Comparison of ENCODE assay signal across 8 cellular contexts in genomic region chr12:56104815-56105476, GRCh38. TPM values are rescaled to one million over a fixed set of nuclear protein-coding genes. Genes with fewer than 3 reads are reported as not detected.
DNase-seq lines count a peak whose midpoint lies in the region; ATAC-seq and TF ChIP-seq lines count a peak whose summit lies in the region.

No MANE protein-coding gene starts in this region.

- H3K36me3 ChIP-seq in Karpas-422 (ENCODE audit: insufficient read depth, low read length): peaks cover 36% of the 10 kb centered on the region

- H3K4me1 ChIP-seq in Karpas-422 (ENCODE audit: low read length): peaks cover 25% of the 10 kb centered on the region

- peak overlapping the region; percentile 89 for H3K4me2 ChIP-seq in Karpas-422 (ENCODE audit: low read depth, low read length, poor library complexity, severe bottlenecking)

- no peaks in the 10 kb centered on the region for H3K9me3 ChIP-seq in Karpas-422 (ENCODE audit: low read length)

- no peak for TF ChIP-seq CTCF in C4-2B (conservative IDR thresholded peaks at IDR 0.05)

- H3K27ac ChIP-seq in C4-2B (peak overlapping the region; percentile 97), Karpas-422 (ENCODE audit: low read length) (peak overlapping the region; percentile 88)

- H3K9me2 ChIP-seq in Karpas-422 (replicated peaks; ENCODE audit: insufficient read depth, low read length): no peaks in the 10 kb centered on the region

- peak overlapping the region; percentile 79 for H3K4me3 ChIP-seq in Karpas-422 (ENCODE audit: low read length)

- intact Hi-C loops in left cardiac atrium (cut with DNase I): loop anchor here in 1 of 2 donors (10.0 kb wide), 2 partner anchors 60 to 110 kb away; partner anchors contain the start of genes RPS26 and SUOX
- intact Hi-C loops in sciatic nerve (cut with DNase I): no loop called here

- no peak overlapping the region for H2AFZ ChIP-seq in Karpas-422 (ENCODE audit: low read length)

- H4K20me1 ChIP-seq in Karpas-422 (ENCODE audit: insufficient read depth, low read depth, low read length): peaks cover 14% of the 10 kb centered on the region; the same call in 1 of the 2 replicates

- DNase-seq in Karpas-422 (peak; percentile 73), left cardiac atrium (no peak), sciatic nerve (ENCODE audit: low spot score) (no peak), SHP77 treated with DMSO at 0.1 percent for 48 hours (lab: John Stamatoyannopoulos, UW) (no peak), epidermal melanocyte (ENCODE audit: insufficient read length, low spot score) (no peak)
- peak; percentile 4 for DNase-seq in activated effector memory CD4-positive, alpha-beta T cell treated with Interleukin-2 at 50 U/mL for 16 hours

- peaks cover 37% of the 10 kb centered on the region for H3K79me2 ChIP-seq in Karpas-422 (ENCODE audit: low read length)

- H3K9ac ChIP-seq in Karpas-422 (ENCODE audit: low read length): peak overlapping the region; percentile 99

- ATAC-seq in GM21423 (IDR thresholded peaks at IDR 0.05; ENCODE audit: unreplicated experiment): peak; percentile 7
- peak; percentile 27 to 45 for ATAC-seq in left cardiac atrium
- peak; percentile 20 for ATAC-seq in sciatic nerve

- no peaks in the 10 kb centered on the region for H3K27me3 ChIP-seq in Karpas-422 (ENCODE audit: low read length)

RNA-seq across cellular contexts. Expression of gene PA2G4, which starts 0.6 kb away (rescaled TPM):
- 111 and 267 TPM in 2 replicates for total RNA-seq in Karpas-422 (2014; rRNA removed; shearing (Covaris generic); ENCODE audit: low replicate concordance)
- 10 to 100 TPM; 60.4 to 83.9 TPM for total RNA-seq in left cardiac atrium
- total RNA-seq in sciatic nerve: 79.6 TPM

RNA-seq across cellular contexts. Expression of gene RPL41, which starts 11.5 kb away (rescaled TPM):
- total RNA-seq in Karpas-422 (2014; rRNA removed; shearing (Covaris generic); ENCODE audit: low replicate concordance): 7,506 and 9,874 TPM in 2 replicates
- total RNA-seq in left cardiac atrium: 1,000 to 10,000 TPM; 2,192 to 2,337 TPM
- 2,818 TPM for total RNA-seq in sciatic nerve

RNA-seq across cellular contexts. Expression of gene ZC3H10, which starts 13.1 kb away (rescaled TPM):
- total RNA-seq in Karpas-422 (2014; rRNA removed; shearing (Covaris generic); ENCODE audit: low replicate concordance): 11.9 and 13.4 TPM in 2 replicates
- total RNA-seq in left cardiac atrium (1 to 10 TPM; 6.6 to 7.6 TPM), sciatic nerve (9.0 TPM)

RNA-seq across cellular contexts. Expression of gene ESYT1, which starts 23.1 kb away (rescaled TPM):
- 75.3 and 75.7 TPM in 2 replicates for total RNA-seq in Karpas-422 (2014; rRNA removed; shearing (Covaris generic); ENCODE audit: low replicate concordance)
- total RNA-seq in left cardiac atrium (10 to 100 TPM; 54.1 to 63.9 TPM), sciatic nerve (85.9 TPM)

RNA-seq across cellular contexts. Expression of gene ERBB3, which starts 25.0 kb away (rescaled TPM):
- total RNA-seq in Karpas-422 (2014; rRNA removed; shearing (Covaris generic); ENCODE audit: low replicate concordance): not detected in 2 replicates
- total RNA-seq in left cardiac atrium (1 to 10 TPM; 5.2 TPM), sciatic nerve (159 TPM)

Comparison
In these comparisons a context has a peak if more than half of its experiments do, and no peak if none do; other contexts are left out.
1. DNase-seq: peak in Karpas-422 (single experiment) and activated effector memory CD4-positive, alpha-beta T cell treated with Interleukin-2 at 50 U/mL for 16 hours (single experiment); none in left cardiac atrium (single experiment), sciatic nerve (single experiment), SHP77 treated with DMSO at 0.1 percent for 48 hours (single experiment) and epidermal melanocyte (single experiment).
2. Peak in every context shown above with its lines, with median percentiles within 50 percentile points of each other: ATAC-seq.